ENCODE assay signal across 15 cellular contexts in genomic region chr2:28199995-28200394, GRCh38.
DNase-seq lines count a peak whose midpoint lies in the region; ATAC-seq lines count a peak whose summit lies in the region.
"Had no signal": no experiment of that assay in that cellular context is flagged by ENCODE, and none has a peak within 500 bp of the region (broad histone marks: within the 10 kb centered on the region; RNA-seq: fewer than 3 reads in every experiment).

No MANE protein-coding gene starts in this region.

- no peaks in the 10 kb centered on the region for H3K36me3 Mint-ChIP-seq in activated T-helper 2 cell treated with anti-CD3 and anti-CD28 coated beads, Interferon-gamma antibody, Interleukin-2, Interleukin-4, amounts not matched to agents 10 μg/mL and 5 μg/mL and 100 μg/mL, durations not matched to agents 14 hours and 24 hours and 36 hours (ENCODE audit: low read depth)
- H3K36me3 Mint-ChIP-seq in activated CD8-positive, alpha-beta T cell treated with anti-CD3 and anti-CD28 coated beads, Interleukin-2, amount 10 ng/mL, durations not matched to agents 7 days and 5 days (ENCODE audit: low read depth): peaks cover 4% of the 10 kb centered on the region

- no peaks in the 10 kb centered on the region for H3K27me3 Mint-ChIP-seq in activated T-helper 2 cell treated with anti-CD3 and anti-CD28 coated beads, Interferon-gamma antibody, Interleukin-2, Interleukin-4, amounts not matched to agents 10 μg/mL and 5 μg/mL and 100 μg/mL, durations not matched to agents 14 hours and 24 hours and 36 hours (ENCODE audit: low read depth)
- no peaks in the 10 kb centered on the region for H3K27me3 Mint-ChIP-seq in activated CD8-positive, alpha-beta T cell treated with anti-CD3 and anti-CD28 coated beads, Interleukin-2, amount 10 ng/mL, durations not matched to agents 7 days and 5 days (ENCODE audit: low read depth)

- CTCF ChIA-PET in activated CD8-positive, alpha-beta T cell treated with anti-CD3 and anti-CD28 coated beads, Interleukin-2, amount 10 ng/mL, durations not matched to agents 7 days and 5 days (lab: Charles Lee): no interaction called here

- no peak overlapping the region for H3K4me3 Mint-ChIP-seq in activated T-helper 2 cell treated with anti-CD3 and anti-CD28 coated beads, Interferon-gamma antibody, Interleukin-2, Interleukin-4, amounts not matched to agents 10 μg/mL and 5 μg/mL and 100 μg/mL, durations not matched to agents 14 hours and 24 hours and 36 hours (ENCODE audit: low read depth)
- H3K4me3 Mint-ChIP-seq in activated CD8-positive, alpha-beta T cell treated with anti-CD3 and anti-CD28 coated beads, Interleukin-2, amount 10 ng/mL, durations not matched to agents 7 days and 5 days: no peak overlapping the region
- H3K4me3 Mint-ChIP-seq: CD14-positive monocyte had no signal

- DNase-seq in AG08395 (ENCODE audit: low spot score): peak; percentile 10
- DNase-seq in HCEC 1CT: peak; percentile 25
- peak; percentile 19 for DNase-seq in amniotic epithelial cell (ENCODE audit: low read depth)
- DNase-seq in kidney glomerular epithelial cell (lab: John Stamatoyannopoulos, UW): peak; percentile 20
- DNase-seq in activated T-helper 2 cell treated with anti-CD3 and anti-CD28 coated beads, Interferon-gamma antibody, Interleukin-2, Interleukin-4, amounts not matched to agents 10 μg/mL and 5 μg/mL and 100 μg/mL, durations not matched to agents 14 hours and 24 hours and 36 hours (ENCODE audit: low spot score): no peak
- DNase-seq in activated CD8-positive, alpha-beta T cell treated with anti-CD3 and anti-CD28 coated beads, Interleukin-2, amount 10 ng/mL, durations not matched to agents 7 days and 5 days: no peak
- no peak for DNase-seq in KBM-7
- DNase-seq: COR-L47, MM.1S, NCI-H1092 treated with DMSO at 0.1 percent for 48 hours, NCI-H2081 treated with DMSO at 0.1 percent for 48 hours, NCI-H524, SHP77 had no signal

- no peaks in the 10 kb centered on the region for H3K9me3 Mint-ChIP-seq in activated T-helper 2 cell treated with anti-CD3 and anti-CD28 coated beads, Interferon-gamma antibody, Interleukin-2, Interleukin-4, amounts not matched to agents 10 μg/mL and 5 μg/mL and 100 μg/mL, durations not matched to agents 14 hours and 24 hours and 36 hours
- no peaks in the 10 kb centered on the region for H3K9me3 Mint-ChIP-seq in activated CD8-positive, alpha-beta T cell treated with anti-CD3 and anti-CD28 coated beads, Interleukin-2, amount 10 ng/mL, durations not matched to agents 7 days and 5 days (ENCODE audit: insufficient read depth)

- in situ Hi-C loops in KBM-7 (cut with MboI; ENCODE audit: low pct_unique_long_range_greater_than_20kb, low sequenced_read_pairs): no loop called here

- H3K27ac Mint-ChIP-seq in activated T-helper 2 cell treated with anti-CD3 and anti-CD28 coated beads, Interferon-gamma antibody, Interleukin-2, Interleukin-4, amounts not matched to agents 10 μg/mL and 5 μg/mL and 100 μg/mL, durations not matched to agents 14 hours and 24 hours and 36 hours: no peak overlapping the region
- H3K27ac Mint-ChIP-seq in activated CD8-positive, alpha-beta T cell treated with anti-CD3 and anti-CD28 coated beads, Interleukin-2, amount 10 ng/mL, durations not matched to agents 7 days and 5 days: no peak overlapping the region
- H3K27ac Mint-ChIP-seq: CD14-positive monocyte had no signal

- POLR2A ChIA-PET in activated CD8-positive, alpha-beta T cell treated with anti-CD3 and anti-CD28 coated beads, Interleukin-2, amount 10 ng/mL, durations not matched to agents 7 days and 5 days (lab: Charles Lee): no interaction called here

- no peak for ATAC-seq in activated CD8-positive, alpha-beta T cell treated with anti-CD3 and anti-CD28 coated beads, Interleukin-2, amount 10 ng/mL, durations not matched to agents 7 days and 5 days
- ATAC-seq: Panc1 had no signal

- intact Hi-C loops in activated T-helper 2 cell treated with anti-CD3 and anti-CD28 coated beads, Interferon-gamma antibody, Interleukin-2, Interleukin-4, amounts not matched to agents 10 μg/mL and 5 μg/mL and 100 μg/mL, durations not matched to agents 14 hours and 24 hours and 36 hours (cut with micrococcal nuclease): no loop called here

- peaks cover 6% of the 10 kb centered on the region for H3K4me1 Mint-ChIP-seq in activated T-helper 2 cell treated with anti-CD3 and anti-CD28 coated beads, Interferon-gamma antibody, Interleukin-2, Interleukin-4, amounts not matched to agents 10 μg/mL and 5 μg/mL and 100 μg/mL, durations not matched to agents 14 hours and 24 hours and 36 hours (ENCODE audit: low read depth)
- peaks cover 6% of the 10 kb centered on the region for H3K4me1 Mint-ChIP-seq in activated CD8-positive, alpha-beta T cell treated with anti-CD3 and anti-CD28 coated beads, Interleukin-2, amount 10 ng/mL, durations not matched to agents 7 days and 5 days (ENCODE audit: low read depth)

Comparison
In these comparisons a context has a peak if more than half of its experiments do, and no peak if none do; other contexts are left out.
1. DNase-seq: peak in AG08395 (single experiment), HCEC 1CT (single experiment), amniotic epithelial cell (single experiment) and kidney glomerular epithelial cell (single experiment); none in activated T-helper 2 cell treated with anti-CD3 and anti-CD28 coated beads, Interferon-gamma antibody, Interleukin-2, Interleukin-4, amounts not matched to agents 10 μg/mL and 5 μg/mL and 100 μg/mL, durations not matched to agents 14 hours and 24 hours and 36 hours (single experiment), activated CD8-positive, alpha-beta T cell treated with anti-CD3 and anti-CD28 coated beads, Interleukin-2, amount 10 ng/mL, durations not matched to agents 7 days and 5 days (single experiment) and KBM-7 (single experiment).